32 cellular contexts compared by ENCODE assay signal in genomic region chr2:125324273-125324672, GRCh38.
"Had no signal": no experiment of that assay in that cellular context is flagged by ENCODE, and none has a peak within 500 bp of the region (broad histone marks: within the 10 kb centered on the region; RNA-seq: fewer than 3 reads in every experiment).

No MANE protein-coding gene starts in this region.

- H3K36me3 ChIP-seq: MG63, SJCRH30 had no signal

- FAIRE-seq: RCC 7860 had no signal

- H3K9me3 ChIP-seq: SJCRH30 had no signal

- H3K4me3 ChIP-seq: MG63, PC-9, SJCRH30, SK-N-MC had no signal

- H3K4me1 ChIP-seq: SJCRH30 had no signal

- DNase-seq: Kasumi-1, MG63, NCI-H1048, NCI-H1092 treated with DMSO at 0.1 percent for 48 hours, NCI-H1105 treated with DMSO at 0.1 percent for 48 hours, NCI-H1417, NCI-H1436, NCI-H146, NCI-H1694, NCI-H187, NCI-H1930, NCI-H2081, NCI-H2171 treated with DMSO at 0.1 percent for 48 hours, NCI-H2227 treated with DMSO at 0.1 percent for 48 hours, NCI-H345, NCI-H446, NCI-H524, NCI-H526, NCI-H69, NCI-H748 treated with DMSO at 0.1 percent for 48 hours, NCI-H82, PC-9, SHP77, SIG-M5, SJCRH30, T-cell had no signal

- H3K27me3 ChIP-seq: MG63, SJCRH30 had no signal

- H3K27ac ChIP-seq: PC-9, RWPE1, SJCRH30, SK-N-MC had no signal

- H2AFZ ChIP-seq: PC-9 had no signal

- ATAC-seq: Panc1, Right ventricle myocardium inferior, SK-N-SH treated with all-trans-retinoic acid at 6 μM for 48 hours, T-cell had no signal

- H3K4me2 ChIP-seq: PC-9 had no signal
